In genomic region chr6:154515076-154515475, GRCh38 we compare ENCODE assay signal across 8 cellular contexts. TPM values are rescaled to one million over a fixed set of nuclear protein-coding genes. Genes with fewer than 3 reads are reported as not detected.
"Had no signal": no experiment of that assay in that cellular context is flagged by ENCODE, and none has a peak within 500 bp of the region (broad histone marks: within the 10 kb centered on the region; RNA-seq: fewer than 3 reads in every experiment).

No MANE protein-coding gene starts in this region.

RNA-seq across cellular contexts. Expression of gene CNKSR3, which starts 4.6 kb away (rescaled TPM):
- total RNA-seq: activated CD4-positive, alpha-beta memory T cell treated with anti-CD3 and anti-CD28 coated beads, Interleukin-2, amount 10 ng/mL, durations not matched to agents 7 days and 5 days; activated CD4-positive, alpha-beta T cell treated with anti-CD3 and anti-CD28 coated beads, Interleukin-2, amount 10 ng/mL, durations not matched to agents 7 days and 5 days; activated CD8-positive, alpha-beta memory T cell treated with anti-CD3 and anti-CD28 coated beads, Interleukin-2, amount 10 ng/mL, durations not matched to agents 7 days and 5 days; activated CD8-positive, alpha-beta T cell treated with anti-CD3 and anti-CD28 coated beads, Interleukin-2, amount 10 ng/mL, durations not matched to agents 7 days and 5 days; activated naive CD8-positive, alpha-beta T cell treated with anti-CD3 and anti-CD28 coated beads, Interleukin-2, amount 10 ng/mL, durations not matched to agents 7 days and 5 days; T-helper 1 cell treated with Interleukin-12 subunit alpha and Interleukin-12 subunit beta and Interleukin-4 antibody, amounts not matched to agents 30 ng/mL and 1 ng/mL, for 36 hours; T-helper 17 cell; T-helper 2 cell treated with Interferon-gamma antibody and Interleukin-4, amounts not matched to agents 100 ng/mL and 5 ng/mL, for 36 hours had no signal
